In genomic region chr9:69193685-69194032, GRCh38 we compare ENCODE assay signal across 17 cellular contexts. TPM values are rescaled to one million over a fixed set of nuclear protein-coding genes. Genes with fewer than 3 reads are reported as not detected.
DNase-seq lines count a peak whose midpoint lies in the region; ATAC-seq and TF ChIP-seq lines count a peak whose summit lies in the region.
"Had no signal": no experiment of that assay in that cellular context is flagged by ENCODE, and none has a peak within 500 bp of the region (broad histone marks: within the 10 kb centered on the region; RNA-seq: fewer than 3 reads in every experiment).

No MANE protein-coding gene starts in this region.

- no peak overlapping the region for H3K4me3 Mint-ChIP-seq in natural killer cell treated with Interleukin-12 subunit alpha and Interleukin-12 subunit beta and Interleukin-15 and Interleukin-18, amount 100 ng/mL, for 72 hours
- H3K4me3 Mint-ChIP-seq: T-helper 2 cell treated with Interferon-gamma antibody and Interleukin-4, amounts not matched to agents 5 μg/mL and 100 μg/mL, for 36 hours had no signal

- H3K27me3 Mint-ChIP-seq in natural killer cell treated with Interleukin-12 subunit alpha and Interleukin-12 subunit beta and Interleukin-15 and Interleukin-18, amount 100 ng/mL, for 72 hours = no peaks in the 10 kb centered on the region

- H3K4me3 ChIP-seq in heart right ventricle (no peak overlapping the region), brain microvascular endothelial cell (ENCODE audit: low read depth, low read length) (no peak overlapping the region), retinal pigment epithelial cell (ENCODE audit: low read length) (no peak overlapping the region)
- H3K4me3 ChIP-seq: BLaER1, body of pancreas, left lung, right lobe of liver had no signal

- intact Hi-C loops in heart right ventricle (cut with DNase I) (loop anchor here (1.0 to 10.0 kb wide), 13 partner anchors 46 to 158 kb away; partner anchors contain the start of gene FXN (in 2 of the 10)), Right ventricle myocardium superior (cut with DNase I) (loop anchor here (2.0 to 5.0 kb wide), 2 partner anchors 71 to 141 kb away; no protein-coding TSS in a partner anchor)

- H3K4me1 Mint-ChIP-seq in natural killer cell treated with Interleukin-12 subunit alpha and Interleukin-12 subunit beta and Interleukin-15 and Interleukin-18, amount 100 ng/mL, for 72 hours (ENCODE audit: low read depth in 2 of 2) = no peaks in the 10 kb centered on the region

- H3K9me3 ChIP-seq in heart right ventricle = no peaks in the 10 kb centered on the region
- H3K9me3 ChIP-seq: BLaER1, body of pancreas, left lung, right lobe of liver had no signal

- H3K4me1 ChIP-seq in heart right ventricle = peaks cover 5 to 90% (median 49%) of the 10 kb centered on the region in 9 donors

- ATAC-seq in heart right ventricle (peak in 5 of 8 donors; percentile 34 to 63 (median 41)), Right ventricle myocardium superior (ENCODE audit: poor library complexity) (no peak), GM21737 (IDR thresholded peaks at IDR 0.05; ENCODE audit: unreplicated experiment) (no peak)
- no peak for ATAC-seq in natural killer cell treated with Interleukin-12 subunit alpha and Interleukin-12 subunit beta and Interleukin-15 and Interleukin-18, amount 100 ng/mL, for 72 hours

- H3K27ac ChIP-seq in heart right ventricle = peak overlapping the region in 3 of 10 donors; percentile 25 to 77 (median 47)
- no peak overlapping the region for H3K27ac ChIP-seq in brain microvascular endothelial cell
- H3K27ac ChIP-seq: BLaER1, body of pancreas, HL-60, left lung, right lobe of liver had no signal

- H3K27ac Mint-ChIP-seq in natural killer cell treated with Interleukin-12 subunit alpha and Interleukin-12 subunit beta and Interleukin-15 and Interleukin-18, amount 100 ng/mL, for 72 hours = no peak overlapping the region
- H3K27ac Mint-ChIP-seq: T-helper 2 cell treated with Interferon-gamma antibody and Interleukin-4, amounts not matched to agents 5 μg/mL and 100 μg/mL, for 36 hours had no signal

- H3K36me3 ChIP-seq in heart right ventricle (no peaks in the 10 kb centered on the region), brain microvascular endothelial cell (replicated peaks) (no peaks in the 10 kb centered on the region)
- H3K36me3 ChIP-seq: BLaER1, left lung, right lobe of liver had no signal

- DNase-seq in heart right ventricle (peak in 1 of 2 donors; percentile 41), Right ventricle myocardium superior (no peak), NCI-H526 treated with DMSO at 0.1 percent for 48 hours (lab: John Stamatoyannopoulos, UW) (peak; percentile 42), brain microvascular endothelial cell (no peak), retinal pigment epithelial cell (ENCODE audit: low read depth) (no peak), HK-2 (ENCODE audit: unreplicated experiment) (no peak)
- DNase-seq in natural killer cell treated with Interleukin-12 subunit alpha and Interleukin-12 subunit beta and Interleukin-15 and Interleukin-18, amount 100 ng/mL, for 72 hours (ENCODE audit: low spot score) = no peak
- DNase-seq: activated CD4-positive, alpha-beta T cell treated with anti-CD3 and anti-CD28 coated beads, Interleukin-2, amount 50 U/mL, for 1 hour; activated gamma-delta T cell; left lung; right lobe of liver; stimulated activated naive CD4-positive, alpha-beta T cell treated with Interleukin-2 at 50 U/mL for 16 hours had no signal

- TF ChIP-seq CTCF in heart right ventricle (IDR thresholded peaks at IDR 0.05) = peak in 2 of 9 donors; percentile 7 to 21
- TF ChIP-seq CTCF in brain microvascular endothelial cell (IDR thresholded peaks at IDR 0.05; ENCODE audit: low read depth, low read length, missing control alignments) = peak; percentile 41
- peak; percentile 37 for TF ChIP-seq CTCF in retinal pigment epithelial cell (conservative IDR thresholded peaks at IDR 0.05; ENCODE audit: low read depth, low read length)

- H3K9me3 Mint-ChIP-seq in natural killer cell treated with Interleukin-12 subunit alpha and Interleukin-12 subunit beta and Interleukin-15 and Interleukin-18, amount 100 ng/mL, for 72 hours = no peaks in the 10 kb centered on the region
- H3K9me3 Mint-ChIP-seq: T-helper 2 cell treated with Interferon-gamma antibody and Interleukin-4, amounts not matched to agents 5 μg/mL and 100 μg/mL, for 36 hours had no signal

- in situ Hi-C loops in brain microvascular endothelial cell (cut with HindIII; ENCODE audit: low pct_ligation_motif_present, low sequenced_read_pairs) = loop anchor here (25.0 kb wide), 1 partner anchor 131 kb away; no protein-coding TSS in a partner anchor

- H3K36me3 Mint-ChIP-seq in natural killer cell treated with Interleukin-12 subunit alpha and Interleukin-12 subunit beta and Interleukin-15 and Interleukin-18, amount 100 ng/mL, for 72 hours = no peaks in the 10 kb centered on the region

- H3K27me3 ChIP-seq in heart right ventricle = no peaks in the 10 kb centered on the region
- H3K27me3 ChIP-seq in brain microvascular endothelial cell (replicated peaks) = no peaks in the 10 kb centered on the region
- H3K27me3 ChIP-seq: BLaER1, body of pancreas, left lung, right lobe of liver had no signal

- WGBS in heart right ventricle, 2 donors = 49 to 61% methylated on average over 1 of the region's 1 CpG

RNA-seq across cellular contexts. Expression of gene TJP2, which starts 19.6 kb away (rescaled TPM):
- total RNA-seq in heart right ventricle (100 to 1,000 TPM in 3 of 10 donors, 10 to 100 TPM in 7; 67.8 to 117 (median 87.4) TPM), Right ventricle myocardium superior (116 TPM)
- 10 to 100 TPM; 24.2 to 36.1 TPM for polyA plus RNA-seq in heart right ventricle
- 10 to 100 TPM in 1 of 2 donors, 1 to 10 TPM in 1; 5.1 to 10.2 TPM for total RNA-seq in natural killer cell treated with Interleukin-12 subunit alpha and Interleukin-12 subunit beta and Interleukin-15 and Interleukin-18, amount 100 ng/mL, for 72 hours

Comparison
In these comparisons a context has a peak if more than half of its experiments do, and no peak if none do; other contexts are left out.
1. ATAC-seq: peak in heart right ventricle (5 of 8); none in Right ventricle myocardium superior (single experiment), GM21737 (single experiment) and natural killer cell treated with Interleukin-12 subunit alpha and Interleukin-12 subunit beta and Interleukin-15 and Interleukin-18, amount 100 ng/mL, for 72 hours (0 of 2).
2. RNA of gene TJP2, which starts 19.6 kb away (total RNA-seq): 116 TPM in Right ventricle myocardium superior (single experiment) and 67.8 to 117 TPM in heart right ventricle; 5.1 to 10.2 TPM in natural killer cell treated with Interleukin-12 subunit alpha and Interleukin-12 subunit beta and Interleukin-15 and Interleukin-18, amount 100 ng/mL, for 72 hours; every median in the first group is over 4 times any median in the second.